In genomic region chr1:179709841-179710329, GRCh38 we compare ENCODE assay signal across 9 cellular contexts. TPM values are rescaled to one million over a fixed set of nuclear protein-coding genes. Genes with fewer than 3 reads are reported as not detected.
DNase-seq lines count a peak whose midpoint lies in the region; ATAC-seq, FAIRE-seq and TF ChIP-seq lines count a peak whose summit lies in the region.
"Had no signal": no experiment of that assay in that cellular context is flagged by ENCODE, and none has a peak within 500 bp of the region (broad histone marks: within the 10 kb centered on the region; RNA-seq: fewer than 3 reads in every experiment).

No MANE protein-coding gene starts in this region.

- peak in 1 of 2 donors; percentile 10 for DNase-seq in stimulated activated naive CD8-positive, alpha-beta T cell treated with anti-CD3 and anti-CD28 coated beads, Interleukin-15, amount 100 ng/mL, for 72 hours
- no peak for DNase-seq in stimulated activated naive CD8-positive, alpha-beta T cell treated with anti-CD3 and anti-CD28 coated beads, Interleukin-15, Interleukin-2, amounts not matched to agents 100 U/mL and 50 U/mL, for 24 hours
- DNase-seq in bronchial epithelial cell (ENCODE audit: low read depth) (peak; percentile 37), skeletal muscle cell (ENCODE audit: low read depth) (peak; percentile 42), NCI-H524 treated with DMSO at 0.1 percent for 48 hours (lab: John Stamatoyannopoulos, UW) (no peak), HT-29 (ENCODE audit: low spot score) (no peak), HuH-7.5 (ENCODE audit: low spot score) (no peak)

- peaks cover 18 to 23% of the 10 kb centered on the region in 2 donors for H3K9me3 Mint-ChIP-seq in stimulated activated naive CD8-positive, alpha-beta T cell treated with anti-CD3 and anti-CD28 coated beads, Interleukin-15, amount 100 ng/mL, for 72 hours

- no peak overlapping the region for H3K27ac Mint-ChIP-seq in stimulated activated naive CD8-positive, alpha-beta T cell treated with anti-CD3 and anti-CD28 coated beads, Interleukin-15, amount 100 ng/mL, for 72 hours

- H3K27me3 ChIP-seq in bronchial epithelial cell (ENCODE audit: control insufficient read depth, insufficient read depth, low read length) = no peaks in the 10 kb centered on the region

- peak; percentile 80 for ATAC-seq in stimulated activated naive CD8-positive, alpha-beta T cell treated with anti-CD3 and anti-CD28 coated beads, Interleukin-15, amount 100 ng/mL, for 72 hours
- no peak for ATAC-seq in stimulated activated naive CD8-positive, alpha-beta T cell treated with anti-CD3 and anti-CD28 coated beads, Interleukin-15, Interleukin-2, amounts not matched to agents 100 U/mL and 50 U/mL, for 24 hours
- peak; percentile 51 for ATAC-seq in HG03280 (IDR thresholded peaks at IDR 0.05; ENCODE audit: unreplicated experiment)

- FAIRE-seq in bronchial epithelial cell (lab: Jason Lieb, UNC) = no peak

- H3K4me1 Mint-ChIP-seq in stimulated activated naive CD8-positive, alpha-beta T cell treated with anti-CD3 and anti-CD28 coated beads, Interleukin-15, amount 100 ng/mL, for 72 hours = peaks cover 9% of the 10 kb centered on the region

- H3K27me3 Mint-ChIP-seq in stimulated activated naive CD8-positive, alpha-beta T cell treated with anti-CD3 and anti-CD28 coated beads, Interleukin-15, amount 100 ng/mL, for 72 hours = peaks cover 6% of the 10 kb centered on the region

- no peak overlapping the region for H3K4me3 Mint-ChIP-seq in stimulated activated naive CD8-positive, alpha-beta T cell treated with anti-CD3 and anti-CD28 coated beads, Interleukin-15, amount 100 ng/mL, for 72 hours

- TF ChIP-seq CTCF in bronchial epithelial cell (IDR thresholded peaks at IDR 0.05; ENCODE audit: insufficient read depth, low read length, severe bottlenecking) = no peak

- no peak overlapping the region for H3K4me3 ChIP-seq in bronchial epithelial cell (ENCODE audit: low read depth, low read length)
- no peak overlapping the region for H3K4me3 ChIP-seq in skeletal muscle cell (ENCODE audit: low read depth, low read length)

- no peaks in the 10 kb centered on the region for H3K36me3 ChIP-seq in bronchial epithelial cell (ENCODE audit: control insufficient read depth, insufficient read depth, low read length)

RNA-seq across cellular contexts. Expression of gene FAM163A, which starts 33.2 kb away (rescaled TPM):
- not detected in 2 replicates for total RNA-seq in bronchial epithelial cell
- not detected in 2 replicates for total RNA-seq in HT-29 (2014; rRNA removed; shearing (Covaris generic))
- total RNA-seq: activated CD8-positive, alpha-beta memory T cell treated with anti-CD3 and anti-CD28 coated beads for 36 hours had no signal

Comparison
In these comparisons a context has a peak if more than half of its experiments do, and no peak if none do; other contexts are left out.
1. DNase-seq: peak in bronchial epithelial cell (single experiment) and skeletal muscle cell (single experiment); none in stimulated activated naive CD8-positive, alpha-beta T cell treated with anti-CD3 and anti-CD28 coated beads, Interleukin-15, Interleukin-2, amounts not matched to agents 100 U/mL and 50 U/mL, for 24 hours (single experiment), NCI-H524 treated with DMSO at 0.1 percent for 48 hours (single experiment), HT-29 (single experiment) and HuH-7.5 (single experiment).